Comparison of ENCODE assay signal across 8 cellular contexts in genomic region chr11:65502852-65503603, GRCh38. TPM values are rescaled to one million over a fixed set of nuclear protein-coding genes. Genes with fewer than 3 reads are reported as not detected.
DNase-seq lines count a peak whose midpoint lies in the region; ATAC-seq and TF ChIP-seq lines count a peak whose summit lies in the region.

No MANE protein-coding gene starts in this region.

- H3K4me3 ChIP-seq in cardiac muscle cell (peak overlapping the region; percentile 99), ascending aorta (peak overlapping the region; percentile 62 to 67), urinary bladder (ENCODE audit: low read depth, low read length) (peak overlapping the region; percentile 74)

- H3K27ac ChIP-seq in cardiac muscle cell = peak overlapping the region; percentile 100
- H3K27ac ChIP-seq in ascending aorta = peak overlapping the region; percentile 41 to 95
- H3K27ac ChIP-seq in urinary bladder (ENCODE audit: low read depth) = no peak overlapping the region

- DNase-seq in cardiac muscle cell (ENCODE audit: low read depth in 1 of 2, low spot score in 1 of 2) = peak in 1 of 2 donors; percentile 80
- DNase-seq in cardiac septum (ENCODE audit: low spot score) = no peak
- DNase-seq in ascending aorta (ENCODE audit: low spot score in 2 of 2) = no peak
- peak; percentile 44 for DNase-seq in left kidney (ENCODE audit: low read depth, low spot score)
- no peak for DNase-seq in stimulated activated CD4-positive, alpha-beta T cell treated with anti-CD3 and anti-CD28 coated beads, Interleukin-2, amount 100 ng/mL, for 24 hours
- DNase-seq in COLO668 (lab: John Stamatoyannopoulos, UW; ENCODE audit: unreplicated experiment) = no peak

- H3K36me3 ChIP-seq in cardiac muscle cell = peaks cover 62% of the 10 kb centered on the region
- peaks cover 58 to 67% of the 10 kb centered on the region in 2 donors for H3K36me3 ChIP-seq in ascending aorta
- H3K36me3 ChIP-seq in urinary bladder (ENCODE audit: insufficient read depth) = peaks cover 3% of the 10 kb centered on the region

- H3K9me3 ChIP-seq in cardiac muscle cell (ENCODE audit: low read depth) (no peaks in the 10 kb centered on the region), ascending aorta (no peaks in the 10 kb centered on the region)

- TF ChIP-seq CTCF in cardiac muscle cell (IDR thresholded peaks at IDR 0.05; ENCODE audit: low read depth, low read length) (no peak), ascending aorta (IDR thresholded peaks at IDR 0.05) (no peak)

- peaks cover 16% of the 10 kb centered on the region for H3K4me1 ChIP-seq in cardiac muscle cell (ENCODE audit: low read depth)
- H3K4me1 ChIP-seq in ascending aorta = peaks cover 6 to 19% of the 10 kb centered on the region in 2 donors
- no peaks in the 10 kb centered on the region for H3K4me1 ChIP-seq in urinary bladder (ENCODE audit: insufficient read depth)

- H3K27me3 ChIP-seq in cardiac muscle cell (no peaks in the 10 kb centered on the region), ascending aorta (no peaks in the 10 kb centered on the region)

- intact Hi-C loops in cardiac septum (cut with DNase I) = no loop called here
- intact Hi-C loops in ascending aorta (cut with DNase I) = no loop called here

- ATAC-seq in GM19324 (IDR thresholded peaks at IDR 0.05; ENCODE audit: low FRiP score, unreplicated experiment) = no peak

- 0% methylated on average over 6 of the region's 6 CpGs for WGBS in urinary bladder

RNA-seq across cellular contexts. Expression of gene MALAT1, which starts 4.2 kb away (rescaled TPM):
- total RNA-seq in cardiac muscle cell (3,311 and 7,439 TPM in 2 replicates), cardiac septum (9,850 TPM), ascending aorta (8,553 TPM), urinary bladder (27,753 TPM)
- polyA plus RNA-seq in cardiac muscle cell (16,838 and 18,899 TPM in 2 replicates), urinary bladder (141 TPM)

RNA-seq across cellular contexts. Expression of gene SCYL1, which starts 21.9 kb away (rescaled TPM):
- total RNA-seq in cardiac muscle cell (157 and 168 TPM in 2 replicates), cardiac septum (60.2 TPM), ascending aorta (220 TPM), urinary bladder (43.4 TPM)
- polyA plus RNA-seq in cardiac muscle cell (139 and 146 TPM in 2 replicates), urinary bladder (82.0 TPM)

RNA-seq across cellular contexts. Expression of gene LTBP3, which starts 55.1 kb away (rescaled TPM):
- 61.8 and 98.3 TPM in 2 replicates for total RNA-seq in cardiac muscle cell
- polyA plus RNA-seq in cardiac muscle cell = 53.7 and 60.9 TPM in 2 replicates
- total RNA-seq in cardiac septum = 148 TPM
- 702 TPM for total RNA-seq in ascending aorta
- 58.5 TPM for total RNA-seq in urinary bladder
- 145 TPM for polyA plus RNA-seq in urinary bladder
